ENCODE assay signal across 9 cellular contexts in the genomic region with DNA sequence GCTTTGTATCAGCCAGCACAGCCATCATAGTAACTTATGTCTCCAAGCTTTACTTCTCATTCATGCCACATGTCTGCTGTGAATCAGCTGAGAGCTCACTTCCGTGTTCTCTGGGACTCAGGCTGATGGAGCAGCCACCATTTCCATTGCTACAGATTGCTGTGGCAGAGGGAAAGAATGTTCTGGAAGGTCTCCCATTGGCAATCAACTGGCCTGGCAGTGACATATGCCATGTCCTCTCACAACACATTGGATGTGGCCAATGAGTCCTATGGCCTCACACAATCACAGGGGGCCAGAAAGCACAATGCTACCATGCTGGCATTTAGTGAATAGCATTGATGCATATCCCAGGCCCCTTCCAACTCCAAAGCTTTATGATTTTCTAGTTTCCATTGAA. TPM values are rescaled to one million over a fixed set of nuclear protein-coding genes. Genes with fewer than 3 reads are reported as not detected.
"Had no signal": no experiment of that assay in that cellular context is flagged by ENCODE, and none has a peak within 500 bp of the region (broad histone marks: within the 10 kb centered on the region; RNA-seq: fewer than 3 reads in every experiment).

No MANE protein-coding gene starts in this region.

- ATAC-seq: HepG2, K562 had no signal

- H3K4me3 ChIP-seq: K562 had no signal

- DNase-seq: IMR-90, KBM-7, KG1 had no signal

- H3K27ac ChIP-seq: HL-60 had no signal

RNA-seq across cellular contexts. Expression of a gene that starts 44.1 kb away (rescaled TPM):
- total RNA-seq: HT-29, HT1080 had no signal
- polyA plus RNA-seq: HepG2, IgD-negative memory B cell had no signal
